In genomic region chr12:43105426-43105981, GRCh38 we compare ENCODE assay signal across 20 cellular contexts.
"Had no signal": no experiment of that assay in that cellular context is flagged by ENCODE, and none has a peak within 500 bp of the region (broad histone marks: within the 10 kb centered on the region; RNA-seq: fewer than 3 reads in every experiment).

No MANE protein-coding gene starts in this region.

- H3K36me3 ChIP-seq: esophagus squamous epithelium, neutrophil, tibial nerve had no signal

- H3K4me3 ChIP-seq: esophagus squamous epithelium, tibial nerve had no signal

- H3K27me3 ChIP-seq: esophagus squamous epithelium, neutrophil, tibial nerve had no signal

- H3K9me3 ChIP-seq: esophagus squamous epithelium, neutrophil, tibial nerve had no signal

- DNase-seq: activated CD4-positive, alpha-beta T cell treated with anti-CD3 and anti-CD28 coated beads, Interleukin-2, amount 50 U/mL, for 1 hour; activated CD8-positive, alpha-beta memory T cell treated with anti-CD3 and anti-CD28 coated beads for 24 hours; activated naive CD4-positive, alpha-beta T cell; activated naive CD8-positive, alpha-beta T cell treated with anti-CD3 and anti-CD28 coated beads, Interleukin-2, amount 10 ng/mL, durations not matched to agents 7 days and 5 days; cortex of kidney; effector CD4-positive, alpha-beta T cell; esophagus squamous epithelium; hippocampal formation; naive thymus-derived CD4-positive, alpha-beta T cell; retina; stimulated activated CD4-positive, alpha-beta T cell treated with anti-CD3 and anti-CD28 coated beads, Interleukin-15, amount 100 ng/mL, for 24 hours; stimulated activated CD4-positive, alpha-beta T cell treated with anti-CD3 and anti-CD28 coated beads, Interleukin-4, amount 100 ng/mL, for 24 hours; stimulated activated CD8-positive, alpha-beta memory T cell treated with anti-CD3 and anti-CD28 coated beads, Interleukin-4, amount 100 ng/mL, for 48 hours; stimulated activated naive CD4-positive, alpha-beta T cell treated with Interleukin-2 at 50 U/mL for 16 hours; substantia nigra; T-helper 17 cell had no signal

- H3K4me1 ChIP-seq: esophagus squamous epithelium had no signal

- H3K27ac ChIP-seq: esophagus squamous epithelium, neutrophil, tibial nerve had no signal

- ATAC-seq: activated CD4-positive, CD25-positive, alpha-beta regulatory T cell treated with anti-CD3 and anti-CD28 coated beads, Interleukin-2, amount 50 U/mL, for 24 hours; left lobe of liver; naive thymus-derived CD4-positive, alpha-beta T cell; T-helper 17 cell had no signal
